1 cellular context compared by ENCODE assay signal in genomic region chr3:196144383-196145105, GRCh38.
TF ChIP-seq lines count a peak whose summit lies in the region.

No MANE protein-coding gene starts in this region.

TF ChIP-seq in H1, 55 proteins besides CTCF, POLR2A, EP300 and RAD21:
- no peak for TF ChIP-seq ASH2L (IDR thresholded peaks at IDR 0.05; ENCODE audit: low read length)
- TF ChIP-seq HDAC6 (IDR thresholded peaks at IDR 0.05; ENCODE audit: low read depth, low read length), result no peak
- TF ChIP-seq TBP (IDR thresholded peaks at IDR 0.05; ENCODE audit: low read depth, low read length), result no peak
- TF ChIP-seq CHD7 (IDR thresholded peaks at IDR 0.05; ENCODE audit: insufficient replicate concordance, low read length), result no peak
- no peak for TF ChIP-seq EZH2 (IDR thresholded peaks at IDR 0.05; ENCODE audit: low read depth, low read length, severe bottlenecking)
- no peak for TF ChIP-seq MAX (IDR thresholded peaks at IDR 0.05)
- TF ChIP-seq RXRA (IDR thresholded peaks at IDR 0.05; ENCODE audit: insufficient read depth, low read depth, low read length), result no peak
- TF ChIP-seq CBX8 (IDR thresholded peaks at IDR 0.05; ENCODE audit: borderline replicate concordance, low read depth, low read length), result no peak
- no peak for TF ChIP-seq KDM1A (IDR thresholded peaks at IDR 0.05; ENCODE audit: borderline replicate concordance, low read length)
- no peak for TF ChIP-seq SAP30 (IDR thresholded peaks at IDR 0.05; ENCODE audit: insufficient read depth, insufficient replicate concordance, low read length)
